Comparison of ENCODE assay signal across 8 cellular contexts in genomic region chr16:4692460-4693295, GRCh38. TPM values are rescaled to one million over a fixed set of nuclear protein-coding genes. Genes with fewer than 3 reads are reported as not detected.
DNase-seq lines count a peak whose midpoint lies in the region; ATAC-seq, FAIRE-seq and TF ChIP-seq lines count a peak whose summit lies in the region.

No MANE protein-coding gene starts in this region.

- POLR2A ChIA-PET in AG04449 (lab: Yijun Ruan, JAX) = interaction anchor here (1.1 kb wide), 1 partner anchor 41 kb away, joined by 4 read pairs; the partner anchor contains the start of genes ANKS3 and DNAAF8
- POLR2A ChIA-PET in WTC11 (lab: Charles Lee) = interaction anchor here (0.5 to 1.2 kb wide), 4 partner anchors 10 to 112 kb away, joined by 3 read pairs; no protein-coding TSS in a partner anchor

- DNase-seq in AG04449 (ENCODE audit: low read depth, low spot score) (no peak), GM19239 (ENCODE audit: insufficient read length, low spot score) (no peak), WTC11 (ENCODE audit: low spot score) (no peak), Right ventricle myocardium superior (no peak), progenitor cell of endocrine pancreas (ENCODE audit: low spot score, unreplicated experiment) (no peak), NCI-H2107 (lab: John Stamatoyannopoulos, UW) (no peak), LoVo (ENCODE audit: low spot score) (no peak)

- TF ChIP-seq CTCF in AG04449 (IDR thresholded peaks at IDR 0.05; ENCODE audit: insufficient read depth, low read length, missing control alignments) (no peak), WTC11 (IDR thresholded peaks at IDR 0.05) (no peak), progenitor cell of endocrine pancreas (IDR thresholded peaks at IDR 0.05; ENCODE audit: unreplicated experiment) (no peak)

- ATAC-seq in HG03354 (IDR thresholded peaks at IDR 0.05; ENCODE audit: poor library complexity, severe bottlenecking, unreplicated experiment) = peak; percentile 17
- peak; percentile 0 for ATAC-seq in WTC11
- peak; percentile 0 for ATAC-seq in Right ventricle myocardium superior (ENCODE audit: poor library complexity)

- H3K36me3 Mint-ChIP-seq in WTC11 (no peaks in the 10 kb centered on the region; the same call in 1 of the 2 replicates), progenitor cell of endocrine pancreas (ENCODE audit: insufficient read depth) (peaks cover 2% of the 10 kb centered on the region)

- peak overlapping the region; percentile 69 for H3K4me3 ChIP-seq in AG04449 (ENCODE audit: low read depth, low read length)

- H3K4me3 Mint-ChIP-seq in WTC11 = peak overlapping the region; percentile 67
- H3K4me3 Mint-ChIP-seq in progenitor cell of endocrine pancreas (ENCODE audit: low read depth) = peak overlapping the region; percentile 80

- intact Hi-C loops in Right ventricle myocardium superior (cut with DNase I) = no loop called here

- H3K4me1 Mint-ChIP-seq in WTC11 (no peaks in the 10 kb centered on the region), progenitor cell of endocrine pancreas (ENCODE audit: low read depth) (peaks cover 1% of the 10 kb centered on the region)

- CTCF ChIA-PET in AG04449 (lab: Yijun Ruan, JAX) (interaction anchor here (0.5 to 4.5 kb wide), 7 partner anchors 9 to 263 kb away, joined by 3 to 20 read pairs (median 3); no protein-coding TSS in a partner anchor), WTC11 (lab: Charles Lee) (interaction anchor here (0.7 to 6.5 kb wide), 5 partner anchors 10 to 290 kb away, joined by 3 to 63 read pairs (median 10); partner anchors contain the start of genes MGRN1 and ROGDI)

- H3K9me3 Mint-ChIP-seq in WTC11 (no peaks in the 10 kb centered on the region), progenitor cell of endocrine pancreas (ENCODE audit: low read depth) (no peaks in the 10 kb centered on the region)

- H3K27me3 Mint-ChIP-seq in WTC11 (ENCODE audit: low read depth) = no peaks in the 10 kb centered on the region
- H3K27me3 Mint-ChIP-seq in progenitor cell of endocrine pancreas = no peaks in the 10 kb centered on the region

- peak; percentile 42 for FAIRE-seq in GM19239 (lab: Jason Lieb, UNC)

- peak overlapping the region; percentile 19; the same call in 1 of the 2 replicates for H3K27ac Mint-ChIP-seq in WTC11
- peak overlapping the region; percentile 70 for H3K27ac Mint-ChIP-seq in progenitor cell of endocrine pancreas

TF ChIP-seq in WTC11, 78 proteins besides CTCF, POLR2A, EP300 and RAD21:
- TF ChIP-seq PRRX2 (CRISPR knock-in tag; IDR thresholded peaks at IDR 0.05) (0 out of 2 replicates have a peak, but pooled peaks have one; percentile 30), GTF2I (CRISPR knock-in tag; conservative IDR thresholded peaks at IDR 0.05) (0 out of 2 replicates have a peak, but pooled peaks have one; percentile 15), ZNF416 (CRISPR knock-in tag; IDR thresholded peaks at IDR 0.05) (peak; percentile 70; the same call in 1 of the 2 replicates), RORB (CRISPR knock-in tag; IDR thresholded peaks at IDR 0.05) (no peak), AR (CRISPR knock-in tag; IDR thresholded peaks at IDR 0.05) (peak; percentile 80; the same call in 1 of the 2 replicates), NFATC4 (CRISPR knock-in tag; IDR thresholded peaks at IDR 0.05) (no peak; the same call in 1 of the 2 replicates), KAT7 (CRISPR knock-in tag; IDR thresholded peaks at IDR 0.05; ENCODE audit: borderline replicate concordance) (0 out of 2 replicates have a peak, but pooled peaks have one; percentile 59)
TF ChIP-seq in WTC11: peak in this region for 5.

RNA-seq across cellular contexts. Expression of gene NUDT16L1, which starts 0.7 kb away (rescaled TPM):
- total RNA-seq in WTC11 (2021) (41.8 to 45.8 TPM (median 42.0 TPM) in 3 replicates), Right ventricle myocardium superior (52.8 TPM), progenitor cell of endocrine pancreas (39.4 and 41.8 TPM in 2 replicates)

RNA-seq across cellular contexts. Expression of gene ANKS3, which starts 41.4 kb away (rescaled TPM):
- 28.6 to 35.6 TPM (median 31.5 TPM) in 3 replicates for total RNA-seq in WTC11 (2021)
- total RNA-seq in Right ventricle myocardium superior = 9.1 TPM
- total RNA-seq in progenitor cell of endocrine pancreas = 45.0 and 45.3 TPM in 2 replicates

RNA-seq across cellular contexts. Expression of gene DNAAF8, which starts 41.7 kb away (rescaled TPM):
- 0.09 to 0.41 TPM (median 0.14 TPM) in 3 replicates for total RNA-seq in WTC11 (2021)
- 1.2 TPM for total RNA-seq in Right ventricle myocardium superior
- total RNA-seq in progenitor cell of endocrine pancreas = 1.1 TPM in 2 replicates
